In genomic region chr11:105033344-105033743, GRCh38 we compare ENCODE assay signal across 11 cellular contexts. TPM values are rescaled to one million over a fixed set of nuclear protein-coding genes. Genes with fewer than 3 reads are reported as not detected.
DNase-seq lines count a peak whose midpoint lies in the region; ATAC-seq, FAIRE-seq and TF ChIP-seq lines count a peak whose summit lies in the region.
"Had no signal": no experiment of that assay in that cellular context is flagged by ENCODE, and none has a peak within 500 bp of the region (broad histone marks: within the 10 kb centered on the region; RNA-seq: fewer than 3 reads in every experiment).

No MANE protein-coding gene starts in this region.

- FAIRE-seq in urothelium cell line (lab: Jason Lieb, UNC): no peak

- H3K27me3 Mint-ChIP-seq in T-helper 17 cell: no peaks in the 10 kb centered on the region

- peaks cover 39% of the 10 kb centered on the region for H3K4me1 Mint-ChIP-seq in T-helper 17 cell

- H3K9me3 ChIP-seq in T-helper 17 cell (ENCODE audit: control insufficient read depth, low read length, poor library complexity, severe bottlenecking): no peaks in the 10 kb centered on the region
- H3K9me3 ChIP-seq: uterus had no signal

- H3K4me3 Mint-ChIP-seq in T-helper 17 cell: peak overlapping the region; percentile 100

- no peak for DNase-seq in GM12865 (ENCODE audit: low read depth)
- DNase-seq in T-helper 17 cell: no peak
- DNase-seq in fibroblast of villous mesenchyme (ENCODE audit: low read depth): no peak
- DNase-seq in sciatic nerve (ENCODE audit: low spot score): no peak
- no peak for DNase-seq in urothelium cell line (ENCODE audit: low spot score)
- DNase-seq in NCI-H510A (lab: John Stamatoyannopoulos, UW): no peak
- DNase-seq: activated gamma-delta T cell treated with Interleukin-2 at 50 U/mL for 16 hours, T-helper 9 cell, uterus had no signal

- H3K36me3 Mint-ChIP-seq in T-helper 17 cell (ENCODE audit: low read depth): peaks cover 19% of the 10 kb centered on the region

- no peak for TF ChIP-seq CTCF in GM12865 (IDR thresholded peaks at IDR 0.05; ENCODE audit: insufficient read depth, low read depth, low read length, missing control alignments)
- no peak for TF ChIP-seq CTCF in fibroblast of villous mesenchyme (IDR thresholded peaks at IDR 0.05; ENCODE audit: insufficient read depth, low read depth, low read length)

- H3K4me3 ChIP-seq in GM12865 (ENCODE audit: low read depth, low read length) (peak overlapping the region; percentile 73), fibroblast of villous mesenchyme (ENCODE audit: low read depth, low read length) (peak overlapping the region; percentile 60)
- H3K4me3 ChIP-seq: uterus had no signal

- intact Hi-C loops in sciatic nerve (cut with DNase I): no loop called here

- peak; percentile 35 for ATAC-seq in T-helper 17 cell
- ATAC-seq in sciatic nerve: peak; percentile 15
- no peak for ATAC-seq in GM21423 (IDR thresholded peaks at IDR 0.05; ENCODE audit: unreplicated experiment)
- ATAC-seq: HCT116 had no signal

- peak overlapping the region; percentile 98 for H3K27ac Mint-ChIP-seq in T-helper 17 cell

RNA-seq across cellular contexts. Expression of gene CASP1, which starts 1.6 kb away (rescaled TPM):
- 10 to 100 TPM; 52.9 to 66.7 TPM for total RNA-seq in T-helper 17 cell
- total RNA-seq in fibroblast of villous mesenchyme: 31.1 and 37.4 TPM in 2 replicates
- 31.9 TPM for total RNA-seq in sciatic nerve

RNA-seq across cellular contexts. Expression of gene CASP5, which starts 10.4 kb away (rescaled TPM):
- total RNA-seq in T-helper 17 cell (not detected), fibroblast of villous mesenchyme (0.43 TPM in 1 of 2 replicates, not detected in the other), sciatic nerve (0.76 TPM)
- total RNA-seq: uterus had no signal

RNA-seq across cellular contexts. Expression of gene CARD16, which starts 11.8 kb away (rescaled TPM):
- total RNA-seq in T-helper 17 cell (10 to 100 TPM; 49.1 to 55.4 TPM), fibroblast of villous mesenchyme (30.7 and 37.0 TPM in 2 replicates), sciatic nerve (40.4 TPM)
